10 cellular contexts compared by ENCODE assay signal in the genomic region with DNA sequence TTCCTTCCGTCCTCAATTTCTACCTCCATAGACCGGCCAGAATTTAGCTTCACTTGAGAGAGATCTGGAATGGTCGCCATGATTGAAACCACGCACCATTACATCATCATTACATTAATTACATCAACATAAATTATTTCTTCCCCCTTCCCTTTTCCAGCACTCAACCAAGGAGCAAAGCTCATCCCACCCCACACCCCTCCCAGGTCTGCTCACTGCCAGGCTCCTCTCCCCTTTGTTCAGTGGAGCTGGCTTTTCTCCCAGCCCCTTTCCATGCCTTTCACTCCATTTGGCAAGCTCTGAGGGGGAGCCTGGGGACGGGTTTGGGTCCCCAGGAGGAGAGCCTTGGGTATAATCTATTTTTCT. TPM values are rescaled to one million over a fixed set of nuclear protein-coding genes. Genes with fewer than 3 reads are reported as not detected.
DNase-seq lines count a peak whose midpoint lies in the region; ATAC-seq and TF ChIP-seq lines count a peak whose summit lies in the region.
"Had no signal": no experiment of that assay in that cellular context is flagged by ENCODE, and none has a peak within 500 bp of the region (broad histone marks: within the 10 kb centered on the region; RNA-seq: fewer than 3 reads in every experiment).

No MANE protein-coding gene starts in this region.

- H3K9me3 Mint-ChIP-seq in activated T-cell treated with anti-CD3 and anti-CD28 coated beads, Interleukin-2, amount 50 U/mL, for 4 hours: no peaks in the 10 kb centered on the region

- no peak for DNase-seq in activated T-cell treated with anti-CD3 and anti-CD28 coated beads, Interleukin-2, amount 50 U/mL, for 4 hours
- no peak for DNase-seq in activated T-cell treated with anti-CD3 and anti-CD28 coated beads, Interleukin-2, amount 50 U/mL, for 1 hour
- no peak for DNase-seq in PC-9
- DNase-seq in stimulated activated naive CD8-positive, alpha-beta T cell treated with anti-CD3 and anti-CD28 coated beads, Interleukin-15, Interleukin-2, amounts not matched to agents 100 U/mL and 50 U/mL, for 24 hours: no peak
- no peak for DNase-seq in GM19240 (ENCODE audit: insufficient read length, low spot score)
- no peak for DNase-seq in NCI-H2029 (lab: John Stamatoyannopoulos, UW)
- DNase-seq: body of pancreas, NCI-H526 had no signal

- peak; percentile 5 to 6 for ATAC-seq in activated T-cell treated with anti-CD3 and anti-CD28 coated beads, Interleukin-2, amount 50 U/mL, for 4 hours
- peak; percentile 10 for ATAC-seq in stimulated activated naive CD8-positive, alpha-beta T cell treated with anti-CD3 and anti-CD28 coated beads, Interleukin-15, Interleukin-2, amounts not matched to agents 100 U/mL and 50 U/mL, for 24 hours
- ATAC-seq in HG03378 (IDR thresholded peaks at IDR 0.05; ENCODE audit: unreplicated experiment): no peak
- ATAC-seq: body of pancreas had no signal

- POLR2A ChIA-PET in PC-9 (lab: Charles Lee; ENCODE audit: unreplicated experiment): interaction anchor here (0.6 to 0.7 kb wide), 2 partner anchors 11 to 375 kb away, joined by 5 to 23 read pairs; no protein-coding TSS in a partner anchor

- H4K20me1 ChIP-seq in PC-9 (ENCODE audit: insufficient read depth): peaks cover 51% of the 10 kb centered on the region

- H3K36me3 Mint-ChIP-seq in activated T-cell treated with anti-CD3 and anti-CD28 coated beads, Interleukin-2, amount 50 U/mL, for 4 hours (ENCODE audit: insufficient read depth): peaks cover 52% of the 10 kb centered on the region

- H3K4me1 Mint-ChIP-seq in activated T-cell treated with anti-CD3 and anti-CD28 coated beads, Interleukin-2, amount 50 U/mL, for 4 hours (ENCODE audit: low read depth): peaks cover 20% of the 10 kb centered on the region

- H3K4me3 Mint-ChIP-seq in activated T-cell treated with anti-CD3 and anti-CD28 coated beads, Interleukin-2, amount 50 U/mL, for 4 hours: no peak overlapping the region

- no peaks in the 10 kb centered on the region for H3K27me3 ChIP-seq in PC-9 (ENCODE audit: insufficient read depth, low read depth)
- no peaks in the 10 kb centered on the region for H3K27me3 ChIP-seq in ectodermal cell (ENCODE audit: control insufficient read depth, insufficient read depth, low read length, poor library complexity, severe bottlenecking)
- H3K27me3 ChIP-seq: body of pancreas had no signal

- H3K9me2 ChIP-seq in PC-9 (ENCODE audit: insufficient read depth): no peaks in the 10 kb centered on the region

- H3K4me1 ChIP-seq in PC-9 (replicated peaks; ENCODE audit: insufficient read depth): no peaks in the 10 kb centered on the region
- no peaks in the 10 kb centered on the region for H3K4me1 ChIP-seq in ectodermal cell (ENCODE audit: control insufficient read depth, insufficient read depth, low read length)

- BruUV-seq in PC-9 (replicated peaks; lab: Mats Ljungman, UMichigan): TSS peak; percentile 13

- H3K27me3 Mint-ChIP-seq in activated T-cell treated with anti-CD3 and anti-CD28 coated beads, Interleukin-2, amount 50 U/mL, for 4 hours (ENCODE audit: low read depth): no peaks in the 10 kb centered on the region

- intact Hi-C loops in PC-9 (cut with micrococcal nuclease; ENCODE audit: unreplicated experiment): no loop called here

- H3K36me3 ChIP-seq in PC-9 (ENCODE audit: low read depth) (peaks cover 41% of the 10 kb centered on the region), ectodermal cell (ENCODE audit: control insufficient read depth, insufficient read depth, low read length) (peaks cover 56% of the 10 kb centered on the region)

- peaks cover 75% of the 10 kb centered on the region for H3F3A ChIP-seq in PC-9 (ENCODE audit: insufficient read depth, low read depth)

- no peak for TF ChIP-seq CTCF in PC-9 (conservative IDR thresholded peaks at IDR 0.05)

- H2AFZ ChIP-seq in PC-9: no peak overlapping the region

- WGBS in ectodermal cell, 2 experiments: 91 to 93% methylated on average over 5 of the region's 5 CpGs

- peak overlapping the region; percentile 45 for H3K27ac ChIP-seq in PC-9
- peak overlapping the region; percentile 36 for H3K27ac ChIP-seq in ectodermal cell (ENCODE audit: insufficient read depth, low read depth, low read length, poor library complexity, severe bottlenecking)
- H3K27ac ChIP-seq: body of pancreas had no signal

- CTCF ChIA-PET in PC-9 (lab: Charles Lee): interaction anchor here (0.6 kb wide), 2 partner anchors 38 to 367 kb away, joined by 3 to 9 read pairs; no protein-coding TSS in a partner anchor

- H3K9me3 ChIP-seq in PC-9 (ENCODE audit: insufficient read depth, low read depth): no peaks in the 10 kb centered on the region
- no peaks in the 10 kb centered on the region for H3K9me3 ChIP-seq in ectodermal cell (ENCODE audit: control insufficient read depth, low read length)
- H3K9me3 ChIP-seq: body of pancreas had no signal

- H3K4me3 ChIP-seq in PC-9 (no peak overlapping the region), ectodermal cell (ENCODE audit: insufficient read depth, low read depth, low read length) (no peak overlapping the region)
- H3K4me3 ChIP-seq: body of pancreas had no signal

- no peak overlapping the region for H3K4me2 ChIP-seq in PC-9

- H3K79me2 ChIP-seq in PC-9 (ENCODE audit: low read depth): peaks cover 28% of the 10 kb centered on the region

RNA-seq across cellular contexts. Expression of gene RACK1, which starts 8.4 kb away (rescaled TPM):
- 1,000 to 10,000 TPM; 2,938 to 3,145 (median 2,972) TPM for total RNA-seq in activated T-cell treated with anti-CD3 and anti-CD28 coated beads, Interleukin-2, amount 50 U/mL, for 4 hours
- total RNA-seq in PC-9 (2021): 2,373 and 2,766 TPM in 2 replicates
- polyA plus RNA-seq in ectodermal cell (2013, experiment 1 of 4): 2,522 TPM
- 2,564 TPM for polyA plus RNA-seq in ectodermal cell (2013, experiment 2 of 4)
- 2,558 TPM for polyA plus RNA-seq in ectodermal cell (2013, experiment 3 of 4)
- polyA plus RNA-seq in ectodermal cell (2013, experiment 4 of 4): 2,793 TPM

RNA-seq across cellular contexts. Expression of gene TRIM41, which starts 12.2 kb away (rescaled TPM):
- total RNA-seq in activated T-cell treated with anti-CD3 and anti-CD28 coated beads, Interleukin-2, amount 50 U/mL, for 4 hours: 10 to 100 TPM; 37.6 to 39.5 (median 38.3) TPM
- total RNA-seq in PC-9 (2021): 57.6 and 66.0 TPM in 2 replicates
- 34.7 TPM for polyA plus RNA-seq in ectodermal cell (2013, experiment 1 of 4)
- polyA plus RNA-seq in ectodermal cell (2013, experiment 2 of 4): 33.6 TPM
- polyA plus RNA-seq in ectodermal cell (2013, experiment 3 of 4): 24.6 TPM
- polyA plus RNA-seq in ectodermal cell (2013, experiment 4 of 4): 32.7 TPM

RNA-seq across cellular contexts. Expression of gene TRIM52, which starts 25.6 kb away (rescaled TPM):
- total RNA-seq in activated T-cell treated with anti-CD3 and anti-CD28 coated beads, Interleukin-2, amount 50 U/mL, for 4 hours: 10 to 100 TPM; 11.4 to 12.5 (median 12.0) TPM
- 15.2 and 15.7 TPM in 2 replicates for total RNA-seq in PC-9 (2021)
- polyA plus RNA-seq in ectodermal cell (2013, experiment 1 of 4): 7.6 TPM
- polyA plus RNA-seq in ectodermal cell (2013, experiment 2 of 4): 8.3 TPM
- polyA plus RNA-seq in ectodermal cell (2013, experiment 3 of 4): 8.0 TPM
- 7.6 TPM for polyA plus RNA-seq in ectodermal cell (2013, experiment 4 of 4)

RNA-seq across cellular contexts. Expression of gene TRIM7, which starts 30.3 kb away (rescaled TPM):
- 1 to 10 TPM in 1 of 3 donors, under 1 TPM in 2; 0.18 to 2.1 (median 0.99) TPM for total RNA-seq in activated T-cell treated with anti-CD3 and anti-CD28 coated beads, Interleukin-2, amount 50 U/mL, for 4 hours
- total RNA-seq in PC-9 (2021): 9.2 and 10.4 TPM in 2 replicates
- not detected for polyA plus RNA-seq in ectodermal cell (2013, experiment 1 of 4)
- polyA plus RNA-seq in ectodermal cell (2013, experiment 2 of 4): not detected
- polyA plus RNA-seq in ectodermal cell (2013, experiment 3 of 4): not detected
- not detected for polyA plus RNA-seq in ectodermal cell (2013, experiment 4 of 4)
